Comparison of ENCODE assay signal across 1 cellular context in genomic region chr16:88384222-88385111, GRCh38.
TF ChIP-seq lines count a peak whose summit lies in the region.

No MANE protein-coding gene starts in this region.

TF ChIP-seq in HCT116, 20 proteins besides CTCF, POLR2A, EP300 and RAD21 (continued from another document):
- no peak for TF ChIP-seq REST (IDR thresholded peaks at IDR 0.05; ENCODE audit: low read depth)
- no peak for TF ChIP-seq MAX (IDR thresholded peaks at IDR 0.05)
- TF ChIP-seq ZFX (IDR thresholded peaks at IDR 0.05), result no peak
- TF ChIP-seq EGR1 (IDR thresholded peaks at IDR 0.05; ENCODE audit: low read depth), result no peak
- TF ChIP-seq TCF7L2 (IDR thresholded peaks at IDR 0.05; ENCODE audit: borderline replicate concordance, extremely low read depth, insufficient read depth, insufficient read length), result no peak
- TF ChIP-seq SP1 (IDR thresholded peaks at IDR 0.05; ENCODE audit: low read depth), result no peak
- no peak for TF ChIP-seq EZH2phosphoT487 (IDR thresholded peaks at IDR 0.05; ENCODE audit: borderline replicate concordance)
- no peak for TF ChIP-seq JUND (IDR thresholded peaks at IDR 0.05)
- TF ChIP-seq SRF (IDR thresholded peaks at IDR 0.05; ENCODE audit: low read depth), result no peak
- TF ChIP-seq SIN3A (IDR thresholded peaks at IDR 0.05; ENCODE audit: low read depth), result no peak
- no peak for TF ChIP-seq FOSL1 (IDR thresholded peaks at IDR 0.05; ENCODE audit: low read depth)
- TF ChIP-seq ZNF274 (IDR thresholded peaks at IDR 0.05; ENCODE audit: low read depth, low read length), result no peak
- TF ChIP-seq ATF3 (IDR thresholded peaks at IDR 0.05), result no peak
- TF ChIP-seq CEBPB (IDR thresholded peaks at IDR 0.05; ENCODE audit: low read depth), result no peak
- no peak for TF ChIP-seq EZH2 (IDR thresholded peaks at IDR 0.05)
- no peak for TF ChIP-seq POLR2AphosphoS5 (IDR thresholded peaks at IDR 0.05; ENCODE audit: low read depth, low read length)
TF ChIP-seq in HCT116: peak in this region for 0.
